Comparison of ENCODE assay signal across 20 cellular contexts in genomic region chr5:96943829-96944228, GRCh38. TPM values are rescaled to one million over a fixed set of nuclear protein-coding genes. Genes with fewer than 3 reads are reported as not detected.
A peak's percentile ranks its signal among the peaks of the same experiment; 100 is the strongest.
DNase-seq lines count a peak whose midpoint lies in the region; ATAC-seq, FAIRE-seq and TF ChIP-seq lines count a peak whose summit lies in the region.
"Had no signal": no experiment of that assay in that cellular context is flagged by ENCODE, and none has a peak within 500 bp of the region (broad histone marks: within the 10 kb centered on the region; RNA-seq: fewer than 3 reads in every experiment).

No MANE protein-coding gene starts in this region.

- no peaks in the 10 kb centered on the region for H3K9me3 Mint-ChIP-seq in activated CD4-positive, alpha-beta memory T cell treated with anti-CD3 and anti-CD28 coated beads, Interleukin-2, amount 10 ng/mL, durations not matched to agents 7 days and 5 days
- H3K9me3 Mint-ChIP-seq in activated CD4-positive, alpha-beta memory T cell treated with anti-CD3 and anti-CD28 coated beads for 36 hours: no peaks in the 10 kb centered on the region

- H3K36me3 ChIP-seq in bronchial epithelial cell (ENCODE audit: control insufficient read depth, insufficient read depth, low read length) (no peaks in the 10 kb centered on the region), psoas muscle (ENCODE audit: insufficient read depth in 1 of 2, low read depth in 1 of 2) (no peaks in the 10 kb centered on the region)
- H3K36me3 ChIP-seq: lower lobe of right lung had no signal

- intact Hi-C loops in activated CD4-positive, alpha-beta memory T cell treated with anti-CD3 and anti-CD28 coated beads for 36 hours (cut with micrococcal nuclease): no loop called here
- intact Hi-C loops in psoas muscle (cut with DNase I) (no loop called here), posterior vena cava (cut with DNase I) (no loop called here)

- no peak for DNase-seq in activated CD4-positive, alpha-beta memory T cell treated with anti-CD3 and anti-CD28 coated beads, Interleukin-2, amount 10 ng/mL, durations not matched to agents 7 days and 5 days
- no peak for DNase-seq in activated CD4-positive, alpha-beta memory T cell treated with anti-CD3 and anti-CD28 coated beads for 36 hours
- no peak for DNase-seq in bronchial epithelial cell (ENCODE audit: low read depth)
- no peak for DNase-seq in psoas muscle
- DNase-seq in SHP77 (lab: John Stamatoyannopoulos, UW): no peak
- no peak for DNase-seq in posterior vena cava (ENCODE audit: low spot score)
- DNase-seq in NCI-H2196 treated with DMSO at 0.1 percent for 48 hours (lab: John Stamatoyannopoulos, UW; ENCODE audit: unreplicated experiment): no peak
- DNase-seq: activated naive CD4-positive, alpha-beta T cell; C1 segment of cervical spinal cord; cortex of kidney; lower lobe of right lung; NCI-H1930; NCI-H446 treated with DMSO at 0.1 percent for 48 hours; nephron progenitor cell; T-helper 1 cell had no signal

- H3K27ac ChIP-seq in psoas muscle: no peak overlapping the region
- H3K27ac ChIP-seq: lower lobe of right lung, VCaP had no signal

- H3K9me3 ChIP-seq in psoas muscle: no peaks in the 10 kb centered on the region
- H3K9me3 ChIP-seq: lower lobe of right lung had no signal

- TF ChIP-seq CTCF in bronchial epithelial cell (IDR thresholded peaks at IDR 0.05; ENCODE audit: insufficient read depth, low read length, severe bottlenecking) (no peak), psoas muscle (IDR thresholded peaks at IDR 0.05) (no peak)

- H3K4me1 Mint-ChIP-seq in activated CD4-positive, alpha-beta memory T cell treated with anti-CD3 and anti-CD28 coated beads, Interleukin-2, amount 10 ng/mL, durations not matched to agents 7 days and 5 days: peaks cover 42% of the 10 kb centered on the region
- H3K4me1 Mint-ChIP-seq in activated CD4-positive, alpha-beta memory T cell treated with anti-CD3 and anti-CD28 coated beads for 36 hours (ENCODE audit: low read depth): peaks cover 57% of the 10 kb centered on the region
- H3K4me1 Mint-ChIP-seq: nephron progenitor cell had no signal

- H3K4me3 ChIP-seq in bronchial epithelial cell (ENCODE audit: low read depth, low read length) (no peak overlapping the region), psoas muscle (no peak overlapping the region)
- H3K4me3 ChIP-seq: lower lobe of right lung had no signal

- ATAC-seq in psoas muscle: peak in 3 of 4 donors; percentile 43 to 60 (median 49)
- ATAC-seq: HepG2, lower lobe of right lung had no signal

- H3K27me3 Mint-ChIP-seq in activated CD4-positive, alpha-beta memory T cell treated with anti-CD3 and anti-CD28 coated beads, Interleukin-2, amount 10 ng/mL, durations not matched to agents 7 days and 5 days: no peaks in the 10 kb centered on the region
- H3K27me3 Mint-ChIP-seq in activated CD4-positive, alpha-beta memory T cell treated with anti-CD3 and anti-CD28 coated beads for 36 hours: no peaks in the 10 kb centered on the region

- WGBS in psoas muscle, 3 donors: 67 to 94% (median 70%) methylated on average over 1 of the region's 1 CpG

- H3K27ac Mint-ChIP-seq in activated CD4-positive, alpha-beta memory T cell treated with anti-CD3 and anti-CD28 coated beads, Interleukin-2, amount 10 ng/mL, durations not matched to agents 7 days and 5 days: peak overlapping the region; percentile 19
- no peak overlapping the region for H3K27ac Mint-ChIP-seq in activated CD4-positive, alpha-beta memory T cell treated with anti-CD3 and anti-CD28 coated beads for 36 hours
- H3K27ac Mint-ChIP-seq: brain, nephron progenitor cell had no signal

- FAIRE-seq in bronchial epithelial cell (lab: Jason Lieb, UNC): peak; percentile 43
- FAIRE-seq: A204.1, HepG2 had no signal

- CTCF ChIA-PET in activated CD4-positive, alpha-beta memory T cell treated with anti-CD3 and anti-CD28 coated beads, Interleukin-2, amount 10 ng/mL, durations not matched to agents 7 days and 5 days (lab: Charles Lee): no interaction called here
- CTCF ChIA-PET in activated CD4-positive, alpha-beta memory T cell treated with anti-CD3 and anti-CD28 coated beads for 36 hours (lab: Charles Lee): no interaction called here

- H3K27me3 ChIP-seq in bronchial epithelial cell (ENCODE audit: control insufficient read depth, insufficient read depth, low read length) (no peaks in the 10 kb centered on the region), psoas muscle (ENCODE audit: insufficient read depth in 3 of 3, low read length in 2 of 3) (no peaks in the 10 kb centered on the region)

- no peak for TF ChIP-seq EP300 in Ishikawa (IDR thresholded peaks at IDR 0.05; ENCODE audit: borderline replicate concordance)

- POLR2A ChIA-PET in activated CD4-positive, alpha-beta memory T cell treated with anti-CD3 and anti-CD28 coated beads, Interleukin-2, amount 10 ng/mL, durations not matched to agents 7 days and 5 days (lab: Charles Lee): no interaction called here
- POLR2A ChIA-PET in activated CD4-positive, alpha-beta memory T cell treated with anti-CD3 and anti-CD28 coated beads for 36 hours (lab: Charles Lee): no interaction called here

- TF ChIP-seq RAD21 in Ishikawa (IDR thresholded peaks at IDR 0.05; ENCODE audit: low read depth): no peak

- no peak overlapping the region for H3K4me3 Mint-ChIP-seq in activated CD4-positive, alpha-beta memory T cell treated with anti-CD3 and anti-CD28 coated beads, Interleukin-2, amount 10 ng/mL, durations not matched to agents 7 days and 5 days
- no peak overlapping the region for H3K4me3 Mint-ChIP-seq in activated CD4-positive, alpha-beta memory T cell treated with anti-CD3 and anti-CD28 coated beads for 36 hours
- H3K4me3 Mint-ChIP-seq: brain, nephron progenitor cell had no signal

- peaks cover 43% of the 10 kb centered on the region for H3K36me3 Mint-ChIP-seq in activated CD4-positive, alpha-beta memory T cell treated with anti-CD3 and anti-CD28 coated beads, Interleukin-2, amount 10 ng/mL, durations not matched to agents 7 days and 5 days (ENCODE audit: low read depth)
- peaks cover 9% of the 10 kb centered on the region for H3K36me3 Mint-ChIP-seq in activated CD4-positive, alpha-beta memory T cell treated with anti-CD3 and anti-CD28 coated beads for 36 hours

- H3K4me1 ChIP-seq in psoas muscle: peaks cover 44% of the 10 kb centered on the region

TF ChIP-seq in Ishikawa, 13 proteins besides CTCF, POLR2A, EP300 and RAD21:
- TF ChIP-seq ZBTB7A (IDR thresholded peaks at IDR 0.05; ENCODE audit: low read depth): no peak
- no peak for TF ChIP-seq EGR1 (IDR thresholded peaks at IDR 0.05)
- 0 out of 2 replicates have a peak, but pooled peaks have one; percentile 49 for TF ChIP-seq CEBPB (IDR thresholded peaks at IDR 0.05)
- TF ChIP-seq NFIC (IDR thresholded peaks at IDR 0.05): no peak

RNA-seq across cellular contexts. Expression of gene LNPEP, which starts 7.9 kb away (rescaled TPM):
- total RNA-seq in activated CD4-positive, alpha-beta memory T cell treated with anti-CD3 and anti-CD28 coated beads, Interleukin-2, amount 10 ng/mL, durations not matched to agents 7 days and 5 days: 10 to 100 TPM; 79.2 to 80.8 TPM
- total RNA-seq in activated CD4-positive, alpha-beta memory T cell treated with anti-CD3 and anti-CD28 coated beads for 36 hours: 10 to 100 TPM; 44.7 to 45.8 TPM
- 29.8 and 30.3 TPM in 2 replicates for total RNA-seq in bronchial epithelial cell
- total RNA-seq in psoas muscle: 10 to 100 TPM; 30.4 to 62.8 (median 45.4) TPM
- polyA plus RNA-seq in psoas muscle: 10 to 100 TPM in 1 of 3 donors, 1 to 10 TPM in 2; 4.1 to 12.4 (median 4.3) TPM
- 10 to 100 TPM; 50.9 to 52.4 TPM for total RNA-seq in posterior vena cava
